ENCODE assay signal across 17 cellular contexts in the genomic region with DNA sequence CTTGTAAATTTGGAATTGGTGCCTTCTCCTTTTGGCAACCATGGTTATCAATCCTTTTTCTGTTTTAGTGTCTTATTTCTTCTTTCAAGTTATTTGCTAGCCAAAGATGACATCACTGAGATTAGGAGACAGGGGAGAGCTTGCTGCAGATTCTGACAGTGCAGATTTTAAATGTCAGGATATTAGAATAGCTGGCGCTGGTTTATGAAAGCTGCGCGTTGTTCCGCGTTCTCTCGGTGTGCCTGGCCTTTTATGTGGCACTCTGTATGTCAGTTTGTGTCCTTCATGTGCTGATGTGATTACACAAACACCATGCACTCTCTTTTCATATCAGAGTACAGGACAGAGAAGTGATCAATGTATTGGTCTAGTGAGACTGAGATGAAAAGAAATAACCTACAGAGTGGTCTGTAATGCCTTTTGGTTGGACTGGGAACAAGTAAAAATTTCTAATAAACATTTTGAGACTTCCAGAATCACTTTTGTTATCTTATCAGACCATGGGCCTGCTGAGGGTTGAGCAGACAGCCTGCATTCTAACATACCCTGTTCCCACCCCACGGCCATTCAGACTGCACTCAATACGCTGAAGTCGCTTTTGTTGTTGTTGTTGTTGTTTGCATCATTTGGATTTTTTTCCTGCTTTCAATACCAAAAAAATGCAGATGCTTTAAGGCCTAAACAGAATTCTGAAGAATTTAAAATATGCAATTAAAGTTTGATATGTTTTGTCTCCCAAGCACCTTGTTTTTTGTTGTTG.
"Had no signal": no experiment of that assay in that cellular context is flagged by ENCODE, and none has a peak within 500 bp of the region (broad histone marks: within the 10 kb centered on the region; RNA-seq: fewer than 3 reads in every experiment).

No MANE protein-coding gene starts in this region.

- H3K4me1 ChIP-seq: gastrocnemius medialis, heart right ventricle, spleen, transverse colon had no signal

- H3K4me2 ChIP-seq: SK-N-SH had no signal

- H3K4me1 Mint-ChIP-seq: activated CD8-positive, alpha-beta memory T cell treated with anti-CD3 and anti-CD28 coated beads, Interleukin-2, amount 10 ng/mL, durations not matched to agents 7 days and 5 days had no signal

- H3K27ac ChIP-seq: gastrocnemius medialis, heart right ventricle, sigmoid colon, spleen, transverse colon had no signal

- H3K27ac Mint-ChIP-seq: activated CD8-positive, alpha-beta memory T cell treated with anti-CD3 and anti-CD28 coated beads, Interleukin-2, amount 10 ng/mL, durations not matched to agents 7 days and 5 days; activated T-cell treated with anti-CD3 and anti-CD28 coated beads, Interleukin-2, amount 50 U/mL, for 24 hours; natural killer cell treated with Interleukin-12 subunit alpha and Interleukin-12 subunit beta and Interleukin-15 and Interleukin-18, amount 100 ng/mL, for 72 hours; stimulated activated naive B cell treated with anti-CD40 and anti-IgM and Interleukin-4, amounts not matched to agents 10 μg/mL and 1 μg/mL and 100 μg/mL, for 72 hours had no signal

- H3K9me2 ChIP-seq: SK-N-SH had no signal

- H3K27me3 Mint-ChIP-seq: activated CD8-positive, alpha-beta memory T cell treated with anti-CD3 and anti-CD28 coated beads, Interleukin-2, amount 10 ng/mL, durations not matched to agents 7 days and 5 days; activated T-cell treated with anti-CD3 and anti-CD28 coated beads, Interleukin-2, amount 50 U/mL, for 24 hours; natural killer cell treated with Interleukin-12 subunit alpha and Interleukin-12 subunit beta and Interleukin-15 and Interleukin-18, amount 100 ng/mL, for 72 hours; stimulated activated naive B cell treated with anti-CD40 and anti-IgM and Interleukin-4, amounts not matched to agents 10 μg/mL and 1 μg/mL and 100 μg/mL, for 72 hours had no signal

- DNase-seq: activated CD4-positive, alpha-beta T cell treated with anti-CD3 and anti-CD28 coated beads, Interleukin-2, amount 50 U/mL, for 48 hours; activated CD8-positive, alpha-beta memory T cell treated with anti-CD3 and anti-CD28 coated beads, Interleukin-2, amount 10 ng/mL, durations not matched to agents 7 days and 5 days; activated naive CD4-positive, alpha-beta T cell treated with anti-CD3 and anti-CD28 coated beads, Interleukin-2, amount 50 U/mL, for 16 hours; activated T-cell treated with anti-CD3 and anti-CD28 coated beads, Interleukin-2, amount 50 U/mL, for 24 hours; effector CD4-positive, alpha-beta T cell; gastrocnemius medialis; heart right ventricle; occipital lobe; sigmoid colon; SK-N-SH; stimulated activated naive B cell treated with anti-CD40 and anti-IgM and Interleukin-4, amounts not matched to agents 10 μg/mL and 1 μg/mL and 100 μg/mL, for 72 hours; T-helper 1 cell; T1000; transverse colon had no signal

- ATAC-seq: activated CD8-positive, alpha-beta memory T cell treated with anti-CD3 and anti-CD28 coated beads, Interleukin-2, amount 10 ng/mL, durations not matched to agents 7 days and 5 days; gastrocnemius medialis; heart right ventricle; natural killer cell treated with Interleukin-12 subunit alpha and Interleukin-12 subunit beta and Interleukin-15 and Interleukin-18, amount 100 ng/mL, for 72 hours; stimulated activated naive B cell treated with anti-CD40 and anti-IgM and Interleukin-4, amounts not matched to agents 10 μg/mL and 1 μg/mL and 100 μg/mL, for 72 hours had no signal

- H3K4me3 Mint-ChIP-seq: activated CD8-positive, alpha-beta memory T cell treated with anti-CD3 and anti-CD28 coated beads, Interleukin-2, amount 10 ng/mL, durations not matched to agents 7 days and 5 days; activated T-cell treated with anti-CD3 and anti-CD28 coated beads, Interleukin-2, amount 50 U/mL, for 24 hours; natural killer cell treated with Interleukin-12 subunit alpha and Interleukin-12 subunit beta and Interleukin-15 and Interleukin-18, amount 100 ng/mL, for 72 hours; stimulated activated naive B cell treated with anti-CD40 and anti-IgM and Interleukin-4, amounts not matched to agents 10 μg/mL and 1 μg/mL and 100 μg/mL, for 72 hours had no signal

- H3K4me3 ChIP-seq: gastrocnemius medialis, heart right ventricle, sigmoid colon, spleen, transverse colon had no signal

- FAIRE-seq: colon had no signal

- H3K9me3 Mint-ChIP-seq: activated T-cell treated with anti-CD3 and anti-CD28 coated beads, Interleukin-2, amount 50 U/mL, for 24 hours; natural killer cell treated with Interleukin-12 subunit alpha and Interleukin-12 subunit beta and Interleukin-15 and Interleukin-18, amount 100 ng/mL, for 72 hours; stimulated activated naive B cell treated with anti-CD40 and anti-IgM and Interleukin-4, amounts not matched to agents 10 μg/mL and 1 μg/mL and 100 μg/mL, for 72 hours had no signal

- H3K9ac ChIP-seq: SK-N-SH had no signal

- H3K9me3 ChIP-seq: gastrocnemius medialis, heart right ventricle, sigmoid colon, SK-N-SH, spleen, transverse colon had no signal

- H3K27me3 ChIP-seq: gastrocnemius medialis, heart right ventricle, sigmoid colon, spleen, transverse colon had no signal
